ENCODE assay signal across 8 cellular contexts in the genomic region with DNA sequence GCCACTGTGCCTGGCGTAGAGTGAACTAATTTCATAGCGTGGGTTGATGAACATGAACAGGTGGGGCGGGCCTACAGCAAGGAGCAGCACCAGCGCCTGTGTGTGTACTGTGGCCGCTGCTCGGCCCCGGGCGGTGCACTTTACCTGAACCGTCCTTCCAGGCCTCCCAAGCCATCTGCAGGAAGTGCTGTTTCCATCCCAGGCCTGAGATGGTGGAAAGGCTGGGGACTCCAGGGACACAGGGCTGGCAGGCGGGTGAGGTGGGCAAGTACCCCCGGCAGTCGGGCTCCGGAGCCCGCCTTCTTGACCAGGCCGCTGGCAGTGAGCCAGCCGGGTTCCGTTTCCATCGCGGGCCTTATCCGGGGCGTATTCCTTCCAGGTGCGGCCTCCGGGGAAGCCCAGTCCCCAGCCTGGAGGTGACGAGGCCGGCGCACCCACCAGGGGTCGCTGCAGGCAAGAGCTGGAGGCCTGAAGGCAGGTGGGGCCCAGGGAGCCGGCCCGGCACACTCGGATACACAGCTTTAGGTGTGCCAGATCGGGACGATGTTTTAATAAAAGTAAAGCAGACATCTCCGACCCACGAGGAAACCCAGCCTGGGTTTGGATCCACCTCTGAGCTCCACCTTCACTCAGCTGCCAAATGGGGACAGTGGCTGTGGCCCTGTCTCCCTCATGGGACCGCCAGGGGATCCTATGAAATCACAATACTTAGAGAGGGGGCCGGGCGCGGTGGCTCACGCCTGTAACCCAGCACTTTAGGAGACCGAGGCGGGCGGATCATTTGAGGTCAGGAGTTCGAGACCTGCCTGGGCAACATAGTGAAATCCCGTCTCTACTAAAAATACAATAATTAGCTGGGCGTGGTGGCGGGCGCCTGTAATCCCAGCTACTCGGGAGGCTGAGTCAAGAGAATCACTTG. TPM values are rescaled to one million over a fixed set of nuclear protein-coding genes. Genes with fewer than 3 reads are reported as not detected.
A peak's percentile ranks its signal among the peaks of the same experiment; 100 is the strongest.
DNase-seq lines count a peak whose midpoint lies in the region; ATAC-seq and TF ChIP-seq lines count a peak whose summit lies in the region.

No MANE protein-coding gene starts in this region.

- CTCF ChIA-PET in activated CD8-positive, alpha-beta T cell treated with anti-CD3 and anti-CD28 coated beads, Interleukin-2, amount 10 ng/mL, durations not matched to agents 7 days and 5 days (lab: Charles Lee), result interaction anchor here (0.7 to 3.2 kb wide), 22 partner anchors 8 to 749 kb away, joined by 3 to 23 read pairs (median 3); a partner anchor contains a TSS

- peaks cover 4% of the 10 kb centered on the region for H3K4me1 ChIP-seq in endodermal cell (ENCODE audit: control insufficient read depth, insufficient read depth, low read length)
- peaks cover 4 to 32% (median 19%) of the 10 kb centered on the region in 4 donors for H3K4me1 ChIP-seq in stomach

- WGBS in endodermal cell (ENCODE audit: insufficient coverage in 1 of 2, insufficient read length in 1 of 2), 2 experiments, result 49 to 51% methylated on average over 44 to 48 of the region's 48 CpGs
- 35 to 60% (median 39%) methylated on average over 30 to 48 of the region's 48 CpGs for WGBS in stomach, 5 donors

- TF ChIP-seq CTCF in endodermal cell (conservative IDR thresholded peaks at IDR 0.05) (peak; percentile 97), stomach (IDR thresholded peaks at IDR 0.05) (peak in 5 of 7 experiments; percentile 80 to 94 (median 89))

- H3K27me3 ChIP-seq in endodermal cell (ENCODE audit: control insufficient read depth, insufficient read depth, low read length, poor library complexity, severe bottlenecking) (peaks cover 18% of the 10 kb centered on the region), stomach (peaks cover 0 to 57% (median 0%) of the 10 kb centered on the region in 3 donors)

- peak in 2 of 3 experiments; percentile 33 to 94 for DNase-seq in NCI-H1417 (lab: John Stamatoyannopoulos, UW)
- DNase-seq in NCI-H1417 treated with DMSO at 0.1 percent for 48 hours (lab: John Stamatoyannopoulos, UW), result no peak
- peak; percentile 48 to 83 for DNase-seq in NCI-H524 (lab: John Stamatoyannopoulos, UW)
- peak; percentile 76 for DNase-seq in activated CD8-positive, alpha-beta T cell treated with anti-CD3 and anti-CD28 coated beads, Interleukin-2, amount 10 ng/mL, durations not matched to agents 7 days and 5 days
- peak; percentile 98 for DNase-seq in endodermal cell
- DNase-seq in natural killer cell treated with Interleukin-12 subunit alpha and Interleukin-12 subunit beta and Interleukin-15 and Interleukin-18, amount 100 ng/mL, for 72 hours (ENCODE audit: low spot score), result peak; percentile 68
- DNase-seq in stomach, result peak; percentile 91

- no peak for TF ChIP-seq EP300 in stomach (IDR thresholded peaks at IDR 0.05)

- POLR2A ChIA-PET in activated CD8-positive, alpha-beta T cell treated with anti-CD3 and anti-CD28 coated beads, Interleukin-2, amount 10 ng/mL, durations not matched to agents 7 days and 5 days (lab: Charles Lee), result no interaction called here

- no peaks in the 10 kb centered on the region for H3K36me3 Mint-ChIP-seq in activated CD8-positive, alpha-beta T cell treated with anti-CD3 and anti-CD28 coated beads, Interleukin-2, amount 10 ng/mL, durations not matched to agents 7 days and 5 days (ENCODE audit: low read depth)
- H3K36me3 Mint-ChIP-seq in endodermal cell (ENCODE audit: low read depth), result no peaks in the 10 kb centered on the region
- H3K36me3 Mint-ChIP-seq in natural killer cell treated with Interleukin-12 subunit alpha and Interleukin-12 subunit beta and Interleukin-15 and Interleukin-18, amount 100 ng/mL, for 72 hours, result no peaks in the 10 kb centered on the region

- peak; percentile 45 for ATAC-seq in HG02938 (IDR thresholded peaks at IDR 0.05; ENCODE audit: unreplicated experiment)
- ATAC-seq in activated CD8-positive, alpha-beta T cell treated with anti-CD3 and anti-CD28 coated beads, Interleukin-2, amount 10 ng/mL, durations not matched to agents 7 days and 5 days, result peak; percentile 83
- peak in 1 of 2 donors; percentile 55 for ATAC-seq in natural killer cell treated with Interleukin-12 subunit alpha and Interleukin-12 subunit beta and Interleukin-15 and Interleukin-18, amount 100 ng/mL, for 72 hours

- TF ChIP-seq POLR2A in stomach (IDR thresholded peaks at IDR 0.05), result no peak

- peaks cover 5% of the 10 kb centered on the region for H3K4me1 Mint-ChIP-seq in activated CD8-positive, alpha-beta T cell treated with anti-CD3 and anti-CD28 coated beads, Interleukin-2, amount 10 ng/mL, durations not matched to agents 7 days and 5 days (ENCODE audit: low read depth)
- peaks cover 15% of the 10 kb centered on the region for H3K4me1 Mint-ChIP-seq in endodermal cell
- H3K4me1 Mint-ChIP-seq in natural killer cell treated with Interleukin-12 subunit alpha and Interleukin-12 subunit beta and Interleukin-15 and Interleukin-18, amount 100 ng/mL, for 72 hours (ENCODE audit: low read depth in 2 of 2), result peaks cover 0 to 4% of the 10 kb centered on the region in 2 donors

- no peaks in the 10 kb centered on the region for H3K36me3 ChIP-seq in endodermal cell (ENCODE audit: control insufficient read depth, insufficient read depth, low read length)
- no peaks in the 10 kb centered on the region for H3K36me3 ChIP-seq in stomach

- H3K4me3 Mint-ChIP-seq in activated CD8-positive, alpha-beta T cell treated with anti-CD3 and anti-CD28 coated beads, Interleukin-2, amount 10 ng/mL, durations not matched to agents 7 days and 5 days, result no peak overlapping the region
- H3K4me3 Mint-ChIP-seq in endodermal cell, result no peak overlapping the region
- H3K4me3 Mint-ChIP-seq in natural killer cell treated with Interleukin-12 subunit alpha and Interleukin-12 subunit beta and Interleukin-15 and Interleukin-18, amount 100 ng/mL, for 72 hours, result no peak overlapping the region

- H3K27me3 Mint-ChIP-seq in activated CD8-positive, alpha-beta T cell treated with anti-CD3 and anti-CD28 coated beads, Interleukin-2, amount 10 ng/mL, durations not matched to agents 7 days and 5 days (ENCODE audit: low read depth), result peaks cover 13% of the 10 kb centered on the region
- H3K27me3 Mint-ChIP-seq in endodermal cell (ENCODE audit: insufficient read depth), result peaks cover 28% of the 10 kb centered on the region
- H3K27me3 Mint-ChIP-seq in natural killer cell treated with Interleukin-12 subunit alpha and Interleukin-12 subunit beta and Interleukin-15 and Interleukin-18, amount 100 ng/mL, for 72 hours, result peaks cover 6 to 25% of the 10 kb centered on the region in 2 donors

- H3K27ac Mint-ChIP-seq in activated CD8-positive, alpha-beta T cell treated with anti-CD3 and anti-CD28 coated beads, Interleukin-2, amount 10 ng/mL, durations not matched to agents 7 days and 5 days, result no peak overlapping the region
- H3K27ac Mint-ChIP-seq in endodermal cell, result no peak overlapping the region
- no peak overlapping the region for H3K27ac Mint-ChIP-seq in natural killer cell treated with Interleukin-12 subunit alpha and Interleukin-12 subunit beta and Interleukin-15 and Interleukin-18, amount 100 ng/mL, for 72 hours

- H3K9ac ChIP-seq in endodermal cell (ENCODE audit: extremely low read depth, low read length, poor library complexity, severe bottlenecking), result no peak overlapping the region

- no peaks in the 10 kb centered on the region for H3K9me3 Mint-ChIP-seq in activated CD8-positive, alpha-beta T cell treated with anti-CD3 and anti-CD28 coated beads, Interleukin-2, amount 10 ng/mL, durations not matched to agents 7 days and 5 days (ENCODE audit: insufficient read depth)
- H3K9me3 Mint-ChIP-seq in endodermal cell, result peaks cover 5% of the 10 kb centered on the region
- peaks cover 4% of the 10 kb centered on the region for H3K9me3 Mint-ChIP-seq in natural killer cell treated with Interleukin-12 subunit alpha and Interleukin-12 subunit beta and Interleukin-15 and Interleukin-18, amount 100 ng/mL, for 72 hours

- H3K4me3 ChIP-seq in endodermal cell (ENCODE audit: low read length) (no peak overlapping the region), stomach (no peak overlapping the region)

- intact Hi-C loops in stomach (cut with DNase I; ENCODE audit: low total_unique reads), result loop anchor here (5.0 kb wide), 1 partner anchor 287 kb away; no protein-coding TSS in a partner anchor

- H3K9me3 ChIP-seq in endodermal cell (ENCODE audit: control insufficient read depth, low read length), result no peaks in the 10 kb centered on the region
- peaks cover 0 to 4% (median 2%) of the 10 kb centered on the region in 4 donors for H3K9me3 ChIP-seq in stomach

- H3K27ac ChIP-seq in endodermal cell (ENCODE audit: low read depth, low read length) (no peak overlapping the region), stomach (peak overlapping the region in 1 of 5 donors; percentile 6)

RNA-seq across cellular contexts. Expression of gene PDIA6, which starts 22.7 kb away (rescaled TPM):
- total RNA-seq in activated CD8-positive, alpha-beta T cell treated with anti-CD3 and anti-CD28 coated beads, Interleukin-2, amount 10 ng/mL, durations not matched to agents 7 days and 5 days, result 100 to 1,000 TPM; 131 to 138 TPM
- total RNA-seq in endodermal cell (100 to 1,000 TPM; 402 to 408 TPM), stomach (100 to 1,000 TPM in 1 of 5 donors, 10 to 100 TPM in 4; 37.3 to 272 (median 89.7) TPM)
- polyA plus RNA-seq in endodermal cell (2013, experiment 1 of 2), result 325 TPM
- 329 TPM for polyA plus RNA-seq in endodermal cell (2013, experiment 2 of 2)
- 100 to 1,000 TPM; 214 to 236 TPM for total RNA-seq in natural killer cell treated with Interleukin-12 subunit alpha and Interleukin-12 subunit beta and Interleukin-15 and Interleukin-18, amount 100 ng/mL, for 72 hours
- polyA plus RNA-seq in stomach, result 10 to 100 TPM; 49.6 to 98.7 (median 63.4) TPM
